ENCODE assay signal across 8 cellular contexts in the genomic region with DNA sequence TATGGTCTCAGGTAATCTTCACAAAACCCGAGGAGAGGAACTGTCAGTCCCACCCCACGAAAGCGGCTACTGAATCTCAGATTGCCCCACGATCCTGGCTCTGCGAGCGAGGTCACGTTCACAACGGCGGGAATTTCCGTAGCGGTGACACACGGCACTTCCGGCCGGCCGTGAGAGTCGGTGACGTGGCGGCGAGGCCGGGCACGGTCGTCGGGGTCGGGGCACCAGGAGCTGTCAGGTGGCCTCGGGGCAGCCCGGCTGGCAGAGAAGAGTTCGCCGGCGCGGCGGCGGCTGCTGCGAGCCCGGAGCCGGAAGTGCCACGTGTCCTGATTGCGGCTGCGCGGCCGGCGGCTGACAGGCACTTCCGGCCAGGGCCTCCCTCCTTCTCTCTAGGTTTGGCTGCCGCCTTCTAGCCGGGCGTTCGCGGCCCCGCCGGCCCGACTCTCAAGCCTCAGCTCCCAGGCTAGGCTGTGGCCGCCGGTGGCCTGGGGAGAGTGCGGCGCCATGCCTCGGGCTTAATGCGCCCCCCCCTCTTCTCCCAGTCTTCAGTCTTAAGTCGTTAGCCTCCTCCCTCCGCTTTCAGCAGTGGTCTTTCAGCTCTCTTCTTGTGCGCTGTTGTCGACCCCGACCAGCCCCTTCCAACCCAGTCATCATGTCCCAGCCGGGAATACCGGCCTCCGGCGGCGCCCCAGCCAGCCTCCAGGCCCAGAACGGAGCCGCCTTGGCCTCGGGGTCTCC. TPM values are rescaled to one million over a fixed set of nuclear protein-coding genes. Genes with fewer than 3 reads are reported as not detected.
DNase-seq lines count a peak whose midpoint lies in the region; ATAC-seq and TF ChIP-seq lines count a peak whose summit lies in the region.

Gene SEC24A (plus strand): TSS at position 361 of the 738 bp plus-strand sequence. CDS start 292 bp downstream, at position 653.

- peaks cover 6% of the 10 kb centered on the region for H3K27me3 Mint-ChIP-seq in GM23338 (ENCODE audit: insufficient read depth, low read depth, poor library complexity)
- H3K27me3 Mint-ChIP-seq in natural killer cell treated with Interleukin-12 subunit alpha and Interleukin-12 subunit beta and Interleukin-15 and Interleukin-18, amount 100 ng/mL, for 72 hours: no peaks in the 10 kb centered on the region

- H3K4me3 ChIP-seq in GM23338 (peak within 1 kb of the TSS; percentile 99), fibroblast of pulmonary artery (replicated peaks; ENCODE audit: low read depth, low read length) (peak within 1 kb of the TSS; percentile 99)

- H3K4me3 Mint-ChIP-seq in GM23338: peak within 1 kb of the TSS; percentile 90
- peak within 1 kb of the TSS; percentile 93 for H3K4me3 Mint-ChIP-seq in natural killer cell treated with Interleukin-12 subunit alpha and Interleukin-12 subunit beta and Interleukin-15 and Interleukin-18, amount 100 ng/mL, for 72 hours

- peak within 1 kb of the TSS; percentile 98 for H3K27ac ChIP-seq in GM23338 (ENCODE audit: low read depth)

- H3K79me2 ChIP-seq in GM23338 (replicated peaks; ENCODE audit: insufficient read depth): peaks cover 54% of the 10 kb centered on the region

- no peaks in the 10 kb centered on the region for H3K9me2 ChIP-seq in GM23338 (ENCODE audit: insufficient read depth)

- peaks cover 2% of the 10 kb centered on the region; the same call in 2 of the 3 replicates for H3K36me3 Mint-ChIP-seq in GM23338 (ENCODE audit: low read depth)
- H3K36me3 Mint-ChIP-seq in natural killer cell treated with Interleukin-12 subunit alpha and Interleukin-12 subunit beta and Interleukin-15 and Interleukin-18, amount 100 ng/mL, for 72 hours: no peaks in the 10 kb centered on the region

- peak within 1 kb of the TSS; percentile 95 for H3K4me2 ChIP-seq in GM23338

- H3K36me3 ChIP-seq in GM23338 (ENCODE audit: insufficient read depth): no peaks in the 10 kb centered on the region

- peaks cover 9% of the 10 kb centered on the region for H3K4me1 ChIP-seq in GM23338 (ENCODE audit: insufficient read depth)

- TF ChIP-seq CTCF in GM23338 (conservative IDR thresholded peaks at IDR 0.05; ENCODE audit: low read depth in 2 of 2): no peak
- no peak for TF ChIP-seq CTCF in fibroblast of pulmonary artery (IDR thresholded peaks at IDR 0.05; ENCODE audit: low read length, missing control alignments)

- ATAC-seq in GM23338: peak; percentile 96
- peak; percentile 94 to 96 for ATAC-seq in natural killer cell treated with Interleukin-12 subunit alpha and Interleukin-12 subunit beta and Interleukin-15 and Interleukin-18, amount 100 ng/mL, for 72 hours
- ATAC-seq in stimulated activated naive CD8-positive, alpha-beta T cell treated with anti-CD3 and anti-CD28 coated beads, Interleukin-15, Interleukin-2, amounts not matched to agents 100 U/mL and 50 U/mL, for 24 hours: peak; percentile 94

- H2AFZ ChIP-seq in GM23338: peak within 1 kb of the TSS; percentile 94

- no peaks in the 10 kb centered on the region for H3K9me3 Mint-ChIP-seq in GM23338
- no peaks in the 10 kb centered on the region for H3K9me3 Mint-ChIP-seq in natural killer cell treated with Interleukin-12 subunit alpha and Interleukin-12 subunit beta and Interleukin-15 and Interleukin-18, amount 100 ng/mL, for 72 hours

- peaks cover 8% of the 10 kb centered on the region for H3K4me1 Mint-ChIP-seq in GM23338
- H3K4me1 Mint-ChIP-seq in natural killer cell treated with Interleukin-12 subunit alpha and Interleukin-12 subunit beta and Interleukin-15 and Interleukin-18, amount 100 ng/mL, for 72 hours (ENCODE audit: low read depth in 2 of 2): peaks cover 17 to 20% of the 10 kb centered on the region in 2 donors

- no peaks in the 10 kb centered on the region for H3K27me3 ChIP-seq in GM23338 (ENCODE audit: insufficient read depth)

- H3K27ac Mint-ChIP-seq in GM23338: peak within 1 kb of the TSS; percentile 99
- H3K27ac Mint-ChIP-seq in natural killer cell treated with Interleukin-12 subunit alpha and Interleukin-12 subunit beta and Interleukin-15 and Interleukin-18, amount 100 ng/mL, for 72 hours: peak within 1 kb of the TSS; percentile 99 to 100

- DNase-seq in EH (ENCODE audit: low read depth) (peak; percentile 94), GM23338 (ENCODE audit: low spot score) (peak; percentile 97), LHCN-M2 (ENCODE audit: low read depth) (peak; percentile 83), SHP77 (lab: John Stamatoyannopoulos, UW) (peak; percentile 78 to 92), fibroblast of pulmonary artery (ENCODE audit: low read depth) (peak; percentile 86)
- DNase-seq in activated effector memory CD4-positive, alpha-beta T cell treated with Interleukin-2 at 50 U/mL for 16 hours: peak; percentile 84
- DNase-seq in natural killer cell treated with Interleukin-12 subunit alpha and Interleukin-12 subunit beta and Interleukin-15 and Interleukin-18, amount 100 ng/mL, for 72 hours (ENCODE audit: low spot score): peak; percentile 97
- DNase-seq in stimulated activated naive CD8-positive, alpha-beta T cell treated with anti-CD3 and anti-CD28 coated beads, Interleukin-15, Interleukin-2, amounts not matched to agents 100 U/mL and 50 U/mL, for 24 hours: peak; percentile 93

- peaks cover 13% of the 10 kb centered on the region; the same call in 1 of the 2 replicates for H3F3A ChIP-seq in GM23338 (replicated peaks; ENCODE audit: low read depth)

- peaks cover 1% of the 10 kb centered on the region; the same call in 1 of the 2 replicates for H4K20me1 ChIP-seq in GM23338 (replicated peaks; ENCODE audit: insufficient read depth)

TF ChIP-seq in GM23338, 12 proteins besides CTCF, POLR2A, EP300 and RAD21:
- TF ChIP-seq ZNF114 (CRISPR knock-in tag; IDR thresholded peaks at IDR 0.05) (no peak), EZH2 (IDR thresholded peaks at IDR 0.05; ENCODE audit: low read depth, unreplicated experiment) (no peak), POLR2AphosphoS5 (IDR thresholded peaks at IDR 0.05; ENCODE audit: low read depth) (peak; percentile 71), CREB1 (CRISPR knock-in tag; IDR thresholded peaks at IDR 0.05; ENCODE audit: low read depth) (peak; percentile 88)

RNA-seq across cellular contexts. Expression of gene SEC24A, which starts in this region (rescaled TPM):
- total RNA-seq in GM23338 (2014; rRNA removed; shearing (Covaris generic)): 36.5 and 37.4 TPM in 2 replicates
- 8.1 and 9.0 TPM in 2 replicates for polyA plus RNA-seq in GM23338 (2016; fragmentation: Nextera tagmentation; extraction: Ambion mirVana)
- 18.8 and 20.1 TPM in 2 replicates for total RNA-seq in LHCN-M2 (2014; rRNA removed)
- 8.8 TPM for polyA plus RNA-seq in LHCN-M2 (2012)
- total RNA-seq in natural killer cell treated with Interleukin-12 subunit alpha and Interleukin-12 subunit beta and Interleukin-15 and Interleukin-18, amount 100 ng/mL, for 72 hours: 10 to 100 TPM; 40.2 to 42.1 TPM

Comparison
In these comparisons a context has a peak if more than half of its experiments do, and no peak if none do; other contexts are left out.
1. Peak in every context shown above with its lines: DNase-seq, ATAC-seq, H3K4me3 ChIP-seq and H3K27ac ChIP-seq.